In the genomic region with DNA sequence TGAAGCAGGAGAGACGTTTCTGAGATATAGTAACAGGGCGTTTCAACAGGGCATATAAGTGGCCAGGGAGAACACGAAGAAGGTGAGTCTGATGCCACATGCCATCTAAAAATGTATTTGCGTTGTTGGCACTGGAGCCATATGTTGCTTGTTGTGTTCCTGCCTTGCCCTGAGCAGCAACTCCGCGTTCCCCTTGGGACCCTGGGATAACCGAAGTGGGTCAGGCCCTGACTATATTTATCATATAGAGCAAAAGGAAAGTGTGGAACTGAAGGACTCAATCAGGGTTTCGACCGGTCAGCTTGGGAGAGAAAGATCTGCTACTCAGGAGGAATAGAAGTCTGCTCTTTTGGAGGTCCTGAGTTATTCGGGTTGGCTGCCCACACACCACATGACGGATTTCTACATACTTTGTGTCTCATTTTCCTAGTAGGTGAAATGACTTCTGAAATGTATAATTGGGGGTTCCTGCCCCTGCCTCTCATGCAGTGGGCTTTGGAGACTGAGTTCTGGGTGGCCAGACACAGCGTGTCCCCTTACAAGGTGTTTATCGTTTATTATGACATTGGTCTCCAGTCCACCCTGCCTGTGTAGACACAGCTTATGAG, we compare ENCODE assay signal across 2 cellular contexts.
TF ChIP-seq lines count a peak whose summit lies in the region.

No MANE protein-coding gene starts in this region.

TF ChIP-seq in SK-N-SH, 30 proteins besides CTCF, POLR2A, EP300 and RAD21 (continued from another document):
- TF ChIP-seq, protein P1, sequence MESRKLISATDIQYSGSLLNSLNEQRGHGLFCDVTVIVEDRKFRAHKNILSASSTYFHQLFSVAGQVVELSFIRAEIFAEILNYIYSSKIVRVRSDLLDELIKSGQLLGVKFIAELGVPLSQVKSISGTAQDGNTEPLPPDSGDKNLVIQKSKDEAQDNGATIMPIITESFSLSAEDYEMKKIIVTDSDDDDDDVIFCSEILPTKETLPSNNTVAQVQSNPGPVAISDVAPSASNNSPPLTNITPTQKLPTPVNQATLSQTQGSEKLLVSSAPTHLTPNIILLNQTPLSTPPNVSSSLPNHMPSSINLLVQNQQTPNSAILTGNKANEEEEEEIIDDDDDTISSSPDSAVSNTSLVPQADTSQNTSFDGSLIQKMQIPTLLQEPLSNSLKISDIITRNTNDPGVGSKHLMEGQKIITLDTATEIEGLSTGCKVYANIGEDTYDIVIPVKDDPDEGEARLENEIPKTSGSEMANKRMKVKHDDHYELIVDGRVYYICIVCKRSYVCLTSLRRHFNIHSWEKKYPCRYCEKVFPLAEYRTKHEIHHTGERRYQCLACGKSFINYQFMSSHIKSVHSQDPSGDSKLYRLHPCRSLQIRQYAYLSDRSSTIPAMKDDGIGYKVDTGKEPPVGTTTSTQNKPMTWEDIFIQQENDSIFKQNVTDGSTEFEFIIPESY (IDR thresholded peaks at IDR 0.05; ENCODE audit: borderline replicate concordance, low read depth) = no peak
- no peak for TF ChIP-seq TAF1 (IDR thresholded peaks at IDR 0.05; ENCODE audit: borderline replicate concordance, low read depth, low read length)
- no peak for TF ChIP-seq CHD2 (IDR thresholded peaks at IDR 0.05; ENCODE audit: low read length, partially characterized antibody)
- no peak for TF ChIP-seq SMC3 (IDR thresholded peaks at IDR 0.05; ENCODE audit: low read depth, low read length)

TF ChIP-seq in SK-N-SH treated with all-trans-retinoic acid at 6 μM for 48 hours, 23 proteins besides CTCF, POLR2A, EP300 and RAD21 (continued from another document):
- TF ChIP-seq, protein P2, sequence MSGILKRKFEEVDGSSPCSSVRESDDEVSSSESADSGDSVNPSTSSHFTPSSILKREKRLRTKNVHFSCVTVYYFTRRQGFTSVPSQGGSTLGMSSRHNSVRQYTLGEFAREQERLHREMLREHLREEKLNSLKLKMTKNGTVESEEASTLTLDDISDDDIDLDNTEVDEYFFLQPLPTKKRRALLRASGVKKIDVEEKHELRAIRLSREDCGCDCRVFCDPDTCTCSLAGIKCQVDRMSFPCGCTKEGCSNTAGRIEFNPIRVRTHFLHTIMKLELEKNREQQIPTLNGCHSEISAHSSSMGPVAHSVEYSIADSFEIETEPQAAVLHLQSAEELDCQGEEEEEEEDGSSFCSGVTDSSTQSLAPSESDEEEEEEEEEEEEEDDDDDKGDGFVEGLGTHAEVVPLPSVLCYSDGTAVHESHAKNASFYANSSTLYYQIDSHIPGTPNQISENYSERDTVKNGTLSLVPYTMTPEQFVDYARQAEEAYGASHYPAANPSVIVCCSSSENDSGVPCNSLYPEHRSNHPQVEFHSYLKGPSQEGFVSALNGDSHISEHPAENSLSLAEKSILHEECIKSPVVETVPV (CRISPR knock-in tag; IDR thresholded peaks at IDR 0.05) = no peak
- TF ChIP-seq CSDC2 (CRISPR knock-in tag; IDR thresholded peaks at IDR 0.05) (no peak), ZC3H10 (CRISPR knock-in tag; IDR thresholded peaks at IDR 0.05) (no peak), ZNF70 (CRISPR knock-in tag; IDR thresholded peaks at IDR 0.05) (no peak), PPARA (CRISPR knock-in tag; IDR thresholded peaks at IDR 0.05; ENCODE audit: borderline replicate concordance) (no peak), TOX (CRISPR knock-in tag; IDR thresholded peaks at IDR 0.05; ENCODE audit: borderline replicate concordance) (no peak)
- TF ChIP-seq, protein P3, sequence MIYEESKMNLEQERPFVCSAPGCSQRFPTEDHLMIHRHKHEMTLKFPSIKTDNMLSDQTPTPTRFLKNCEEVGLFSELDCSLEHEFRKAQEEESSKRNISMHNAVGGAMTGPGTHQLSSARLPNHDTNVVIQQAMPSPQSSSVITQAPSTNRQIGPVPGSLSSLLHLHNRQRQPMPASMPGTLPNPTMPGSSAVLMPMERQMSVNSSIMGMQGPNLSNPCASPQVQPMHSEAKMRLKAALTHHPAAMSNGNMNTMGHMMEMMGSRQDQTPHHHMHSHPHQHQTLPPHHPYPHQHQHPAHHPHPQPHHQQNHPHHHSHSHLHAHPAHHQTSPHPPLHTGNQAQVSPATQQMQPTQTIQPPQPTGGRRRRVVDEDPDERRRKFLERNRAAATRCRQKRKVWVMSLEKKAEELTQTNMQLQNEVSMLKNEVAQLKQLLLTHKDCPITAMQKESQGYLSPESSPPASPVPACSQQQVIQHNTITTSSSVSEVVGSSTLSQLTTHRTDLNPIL (CRISPR knock-in tag; IDR thresholded peaks at IDR 0.05; ENCODE audit: low read depth) = no peak
- TF ChIP-seq, protein P4, sequence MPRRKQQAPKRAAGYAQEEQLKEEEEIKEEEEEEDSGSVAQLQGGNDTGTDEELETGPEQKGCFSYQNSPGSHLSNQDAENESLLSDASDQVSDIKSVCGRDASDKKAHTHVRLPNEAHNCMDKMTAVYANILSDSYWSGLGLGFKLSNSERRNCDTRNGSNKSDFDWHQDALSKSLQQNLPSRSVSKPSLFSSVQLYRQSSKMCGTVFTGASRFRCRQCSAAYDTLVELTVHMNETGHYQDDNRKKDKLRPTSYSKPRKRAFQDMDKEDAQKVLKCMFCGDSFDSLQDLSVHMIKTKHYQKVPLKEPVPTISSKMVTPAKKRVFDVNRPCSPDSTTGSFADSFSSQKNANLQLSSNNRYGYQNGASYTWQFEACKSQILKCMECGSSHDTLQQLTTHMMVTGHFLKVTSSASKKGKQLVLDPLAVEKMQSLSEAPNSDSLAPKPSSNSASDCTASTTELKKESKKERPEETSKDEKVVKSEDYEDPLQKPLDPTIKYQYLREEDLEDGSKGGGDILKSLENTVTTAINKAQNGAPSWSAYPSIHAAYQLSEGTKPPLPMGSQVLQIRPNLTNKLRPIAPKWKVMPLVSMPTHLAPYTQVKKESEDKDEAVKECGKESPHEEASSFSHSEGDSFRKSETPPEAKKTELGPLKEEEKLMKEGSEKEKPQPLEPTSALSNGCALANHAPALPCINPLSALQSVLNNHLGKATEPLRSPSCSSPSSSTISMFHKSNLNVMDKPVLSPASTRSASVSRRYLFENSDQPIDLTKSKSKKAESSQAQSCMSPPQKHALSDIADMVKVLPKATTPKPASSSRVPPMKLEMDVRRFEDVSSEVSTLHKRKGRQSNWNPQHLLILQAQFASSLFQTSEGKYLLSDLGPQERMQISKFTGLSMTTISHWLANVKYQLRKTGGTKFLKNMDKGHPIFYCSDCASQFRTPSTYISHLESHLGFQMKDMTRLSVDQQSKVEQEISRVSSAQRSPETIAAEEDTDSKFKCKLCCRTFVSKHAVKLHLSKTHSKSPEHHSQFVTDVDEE (CRISPR knock-in tag; IDR thresholded peaks at IDR 0.05) = no peak
TF ChIP-seq in SK-N-SH treated with all-trans-retinoic acid at 6 μM for 48 hours: peak in this region for 0.
